In genomic region chr16:53743149-53743566, GRCh38 we compare ENCODE assay signal across 8 cellular contexts. TPM values are rescaled to one million over a fixed set of nuclear protein-coding genes. Genes with fewer than 3 reads are reported as not detected.
DNase-seq lines count a peak whose midpoint lies in the region; ATAC-seq and TF ChIP-seq lines count a peak whose summit lies in the region.

No MANE protein-coding gene starts in this region.

- in situ Hi-C loops in SK-MEL-5 (cut with HindIII; ENCODE audit: low pct_unique_long_range_greater_than_20kb, low sequenced_read_pairs) = no loop called here

- peaks cover 20% of the 10 kb centered on the region for H3K4me1 ChIP-seq in CD4-positive, CD25-positive, alpha-beta regulatory T cell (ENCODE audit: control insufficient read depth, insufficient read depth, low read length, poor library complexity, severe bottlenecking)

- H3K27me3 ChIP-seq in CD4-positive, CD25-positive, alpha-beta regulatory T cell (ENCODE audit: control insufficient read depth, insufficient read depth, low read length) = no peaks in the 10 kb centered on the region

- H3K36me3 Mint-ChIP-seq in CD4-positive, CD25-positive, alpha-beta regulatory T cell = no peaks in the 10 kb centered on the region
- peaks cover 6 to 9% of the 10 kb centered on the region in 2 donors for H3K36me3 Mint-ChIP-seq in stimulated activated naive B cell treated with anti-CD40 and anti-IgM and Interleukin-4, amounts not matched to agents 10 μg/mL and 1 μg/mL and 100 μg/mL, for 72 hours

- no peak overlapping the region for H3K27ac ChIP-seq in CD4-positive, CD25-positive, alpha-beta regulatory T cell (ENCODE audit: insufficient read depth, low read length, poor library complexity, severe bottlenecking)

- no peak for ATAC-seq in CD4-positive, CD25-positive, alpha-beta regulatory T cell (ENCODE audit: low read depth in 2 of 2)
- ATAC-seq in GM21723 (IDR thresholded peaks at IDR 0.05; ENCODE audit: unreplicated experiment) = peak; percentile 60
- peak; percentile 33 to 57 for ATAC-seq in stimulated activated naive B cell treated with anti-CD40 and anti-IgM and Interleukin-4, amounts not matched to agents 10 μg/mL and 1 μg/mL and 100 μg/mL, for 72 hours (replicated peaks)
- ATAC-seq in HG02571 (IDR thresholded peaks at IDR 0.05; ENCODE audit: unreplicated experiment) = no peak
- no peak for ATAC-seq in HG03457 (IDR thresholded peaks at IDR 0.05; ENCODE audit: unreplicated experiment)

- H3K4me1 Mint-ChIP-seq in CD4-positive, CD25-positive, alpha-beta regulatory T cell = peaks cover 32 to 57% (median 47%) of the 10 kb centered on the region in 4 donors
- peaks cover 26 to 36% of the 10 kb centered on the region in 2 donors for H3K4me1 Mint-ChIP-seq in stimulated activated naive B cell treated with anti-CD40 and anti-IgM and Interleukin-4, amounts not matched to agents 10 μg/mL and 1 μg/mL and 100 μg/mL, for 72 hours

- H3K27ac Mint-ChIP-seq in CD4-positive, CD25-positive, alpha-beta regulatory T cell = no peak overlapping the region
- no peak overlapping the region for H3K27ac Mint-ChIP-seq in stimulated activated naive B cell treated with anti-CD40 and anti-IgM and Interleukin-4, amounts not matched to agents 10 μg/mL and 1 μg/mL and 100 μg/mL, for 72 hours

- H3K4me3 ChIP-seq in CD4-positive, CD25-positive, alpha-beta regulatory T cell (ENCODE audit: low read depth, low read length) = no peak overlapping the region
- H3K4me3 ChIP-seq in fibroblast of pulmonary artery (replicated peaks; ENCODE audit: low read depth, low read length) = no peak overlapping the region

- no peaks in the 10 kb centered on the region for H3K36me3 ChIP-seq in CD4-positive, CD25-positive, alpha-beta regulatory T cell (ENCODE audit: control insufficient read depth, insufficient read depth, low read length)

- H3K9me3 Mint-ChIP-seq in CD4-positive, CD25-positive, alpha-beta regulatory T cell = peaks cover 0 to 5% (median 0%) of the 10 kb centered on the region in 7 donors
- H3K9me3 Mint-ChIP-seq in stimulated activated naive B cell treated with anti-CD40 and anti-IgM and Interleukin-4, amounts not matched to agents 10 μg/mL and 1 μg/mL and 100 μg/mL, for 72 hours = peaks cover 3 to 6% of the 10 kb centered on the region in 2 donors

- no peaks in the 10 kb centered on the region for H3K9me3 ChIP-seq in CD4-positive, CD25-positive, alpha-beta regulatory T cell (ENCODE audit: control insufficient read depth in 2 of 2, low read length in 2 of 2)

- H3K4me3 Mint-ChIP-seq in CD4-positive, CD25-positive, alpha-beta regulatory T cell = no peak overlapping the region
- H3K4me3 Mint-ChIP-seq in stimulated activated naive B cell treated with anti-CD40 and anti-IgM and Interleukin-4, amounts not matched to agents 10 μg/mL and 1 μg/mL and 100 μg/mL, for 72 hours = no peak overlapping the region

- peak in 2 of 3 donors; percentile 16 to 47 for DNase-seq in CD4-positive, CD25-positive, alpha-beta regulatory T cell
- DNase-seq in SK-MEL-5 (ENCODE audit: low read depth, low spot score) (peak; percentile 53), fibroblast of pulmonary artery (ENCODE audit: low read depth) (peak; percentile 58), NCI-H1092 (lab: John Stamatoyannopoulos, UW) (no peak)
- DNase-seq in stimulated activated naive B cell treated with anti-CD40 and anti-IgM and Interleukin-4, amounts not matched to agents 10 μg/mL and 1 μg/mL and 100 μg/mL, for 72 hours = no peak

- TF ChIP-seq CTCF in fibroblast of pulmonary artery (IDR thresholded peaks at IDR 0.05; ENCODE audit: low read length, missing control alignments) = peak; percentile 83

- no peaks in the 10 kb centered on the region for H3K27me3 Mint-ChIP-seq in CD4-positive, CD25-positive, alpha-beta regulatory T cell
- no peaks in the 10 kb centered on the region for H3K27me3 Mint-ChIP-seq in stimulated activated naive B cell treated with anti-CD40 and anti-IgM and Interleukin-4, amounts not matched to agents 10 μg/mL and 1 μg/mL and 100 μg/mL, for 72 hours

RNA-seq across cellular contexts. Expression of gene FTO, which starts 39.2 kb away (rescaled TPM):
- 58.6 TPM for total RNA-seq in CD4-positive, CD25-positive, alpha-beta regulatory T cell
- polyA plus RNA-seq in CD4-positive, CD25-positive, alpha-beta regulatory T cell = 10 to 100 TPM; 88.0 to 97.6 (median 95.4) TPM
- 58.2 and 64.1 TPM in 2 replicates for total RNA-seq in SK-MEL-5 (2014; rRNA removed; shearing (Covaris generic))
- 56.7 and 66.2 TPM in 2 replicates for polyA plus RNA-seq in SK-MEL-5 (2015; cell fraction: cytosol; rRNA removed)
- 11.4 and 14.7 TPM in 2 replicates for polyA plus RNA-seq in SK-MEL-5 (2015; cell fraction: nucleus; rRNA removed)

RNA-seq across cellular contexts. Expression of gene RPGRIP1L, which starts 39.5 kb away (rescaled TPM):
- total RNA-seq in CD4-positive, CD25-positive, alpha-beta regulatory T cell = 1.8 TPM
- polyA plus RNA-seq in CD4-positive, CD25-positive, alpha-beta regulatory T cell = 1 to 10 TPM; 1.5 to 3.2 (median 1.9) TPM
- 3.6 and 4.1 TPM in 2 replicates for total RNA-seq in SK-MEL-5 (2014; rRNA removed; shearing (Covaris generic))
- polyA plus RNA-seq in SK-MEL-5 (2015; cell fraction: cytosol; rRNA removed) = 1.5 and 2.5 TPM in 2 replicates
- polyA plus RNA-seq in SK-MEL-5 (2015; cell fraction: nucleus; rRNA removed) = 7.5 and 9.3 TPM in 2 replicates

Comparison
In these comparisons a context has a peak if more than half of its experiments do, and no peak if none do; other contexts are left out.
1. ATAC-seq: peak in GM21723 (single experiment) and stimulated activated naive B cell treated with anti-CD40 and anti-IgM and Interleukin-4, amounts not matched to agents 10 μg/mL and 1 μg/mL and 100 μg/mL, for 72 hours (2 of 2); none in CD4-positive, CD25-positive, alpha-beta regulatory T cell (0 of 2), HG02571 (single experiment) and HG03457 (single experiment).
2. DNase-seq: peak in CD4-positive, CD25-positive, alpha-beta regulatory T cell (2 of 3), SK-MEL-5 (single experiment) and fibroblast of pulmonary artery (single experiment); none in stimulated activated naive B cell treated with anti-CD40 and anti-IgM and Interleukin-4, amounts not matched to agents 10 μg/mL and 1 μg/mL and 100 μg/mL, for 72 hours (single experiment) and NCI-H1092 (single experiment).